Comparison of ENCODE assay signal across 8 cellular contexts in genomic region chr11:83285771-83286528, GRCh38. TPM values are rescaled to one million over a fixed set of nuclear protein-coding genes. Genes with fewer than 3 reads are reported as not detected.
DNase-seq lines count a peak whose midpoint lies in the region; ATAC-seq and TF ChIP-seq lines count a peak whose summit lies in the region.

A gene with protein sequence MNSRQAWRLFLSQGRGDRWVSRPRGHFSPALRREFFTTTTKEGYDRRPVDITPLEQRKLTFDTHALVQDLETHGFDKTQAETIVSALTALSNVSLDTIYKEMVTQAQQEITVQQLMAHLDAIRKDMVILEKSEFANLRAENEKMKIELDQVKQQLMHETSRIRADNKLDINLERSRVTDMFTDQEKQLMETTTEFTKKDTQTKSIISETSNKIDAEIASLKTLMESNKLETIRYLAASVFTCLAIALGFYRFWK (minus strand): TSS chr11:83286367. CDS start chr11:83285972, 395 bp downstream.

- peak within 1 kb of the TSS; percentile 99 for H3K27ac ChIP-seq in caudate nucleus (ENCODE audit: low read depth, low read length)

- TF ChIP-seq POLR2A in GM18951 (IDR thresholded peaks at IDR 0.05; ENCODE audit: extremely low read depth, insufficient read depth, insufficient read length) = peak; percentile 85

- POLR2A ChIA-PET in activated B cell treated with CpG ODN at 0.5 μM for 24 hours (lab: Charles Lee) = interaction anchor here (0.9 to 2.6 kb wide), 13 partner anchors 10 to 439 kb away, joined by 3 to 31 read pairs (median 5); partner anchors contain the start of genes ANKRD42, DDIAS, PCF11 and PRCP

- no peaks in the 10 kb centered on the region for H3K9me3 Mint-ChIP-seq in activated B cell treated with CpG ODN at 0.5 μM for 24 hours
- no peaks in the 10 kb centered on the region for H3K9me3 Mint-ChIP-seq in immature natural killer cell

- H3K4me1 Mint-ChIP-seq in activated B cell treated with CpG ODN at 0.5 μM for 24 hours (peaks cover 61% of the 10 kb centered on the region), immature natural killer cell (peaks cover 31 to 55% of the 10 kb centered on the region in 2 donors)

- H3K27ac Mint-ChIP-seq in activated B cell treated with CpG ODN at 0.5 μM for 24 hours = peak within 1 kb of the TSS; percentile 100
- peak within 1 kb of the TSS; percentile 96 to 100 (median 98) for H3K27ac Mint-ChIP-seq in immature natural killer cell

- CTCF ChIA-PET in activated B cell treated with CpG ODN at 0.5 μM for 24 hours (lab: Charles Lee) = interaction anchor here (1.1 to 1.5 kb wide), 2 partner anchors 385 to 438 kb away, joined by 3 to 7 read pairs; partner anchors contain the start of genes DDIAS and PRCP

- H3K27me3 Mint-ChIP-seq in activated B cell treated with CpG ODN at 0.5 μM for 24 hours (no peaks in the 10 kb centered on the region), immature natural killer cell (ENCODE audit: low read depth in 3 of 3) (peaks cover 5 to 8% (median 7%) of the 10 kb centered on the region in 3 donors)

- H3K4me3 Mint-ChIP-seq in activated B cell treated with CpG ODN at 0.5 μM for 24 hours (peak within 1 kb of the TSS; percentile 99), immature natural killer cell (peak within 1 kb of the TSS; percentile 95 to 99 (median 98))

- intact Hi-C loops in activated B cell treated with CpG ODN at 0.5 μM for 24 hours (cut with micrococcal nuclease) = loop anchor here (1.0 to 2.0 kb wide), 5 partner anchors 93 to 385 kb away; partner anchors contain the start of genes ANKRD42 and DDIAS

- H3K36me3 Mint-ChIP-seq in activated B cell treated with CpG ODN at 0.5 μM for 24 hours (ENCODE audit: low read depth) (peaks cover 15% of the 10 kb centered on the region), immature natural killer cell (peaks cover 0 to 3% (median 0%) of the 10 kb centered on the region in 3 donors)

- peak; percentile 89 for ATAC-seq in HG03196 (IDR thresholded peaks at IDR 0.05; ENCODE audit: unreplicated experiment)
- peak; percentile 88 for ATAC-seq in activated B cell treated with CpG ODN at 0.5 μM for 24 hours (ENCODE audit: low read depth)

- no peak for TF ChIP-seq CTCF in activated B cell treated with CpG ODN at 0.5 μM for 24 hours (IDR thresholded peaks at IDR 0.05)

- in situ Hi-C loops in GM18951 (cut with MboI; ENCODE audit: low sequenced_read_pairs, unreplicated experiment) = loop anchor here (25.0 kb wide), 1 partner anchor 526 kb away; no protein-coding TSS in a partner anchor

- DNase-seq in AG08396 (ENCODE audit: low spot score) (peak; percentile 91), NCI-H345 (lab: John Stamatoyannopoulos, UW) (peak; percentile 98), activated B cell treated with CpG ODN at 0.5 μM for 24 hours (peak; percentile 86), caudate nucleus (lab: John Stamatoyannopoulos, UW) (peak; percentile 88 to 100 (median 98)), immature natural killer cell (peak; percentile 95), smooth muscle cell of the brain vasculature (ENCODE audit: low read depth, low spot score) (peak; percentile 93)

RNA-seq across cellular contexts. Expression of the gene that starts here (rescaled TPM):
- 25.8 and 29.2 TPM in 2 replicates for total RNA-seq in activated B cell treated with CpG ODN at 0.5 μM for 24 hours
- 10 to 100 TPM; 42.2 to 64.4 (median 50.5) TPM for polyA plus RNA-seq in immature natural killer cell

Comparison
In these comparisons a context has a peak if more than half of its experiments do, and no peak if none do; other contexts are left out.
1. Peak in every context shown above with its lines: DNase-seq, ATAC-seq and H3K27ac ChIP-seq.